Comparison of ENCODE assay signal across 12 cellular contexts in the genomic region with DNA sequence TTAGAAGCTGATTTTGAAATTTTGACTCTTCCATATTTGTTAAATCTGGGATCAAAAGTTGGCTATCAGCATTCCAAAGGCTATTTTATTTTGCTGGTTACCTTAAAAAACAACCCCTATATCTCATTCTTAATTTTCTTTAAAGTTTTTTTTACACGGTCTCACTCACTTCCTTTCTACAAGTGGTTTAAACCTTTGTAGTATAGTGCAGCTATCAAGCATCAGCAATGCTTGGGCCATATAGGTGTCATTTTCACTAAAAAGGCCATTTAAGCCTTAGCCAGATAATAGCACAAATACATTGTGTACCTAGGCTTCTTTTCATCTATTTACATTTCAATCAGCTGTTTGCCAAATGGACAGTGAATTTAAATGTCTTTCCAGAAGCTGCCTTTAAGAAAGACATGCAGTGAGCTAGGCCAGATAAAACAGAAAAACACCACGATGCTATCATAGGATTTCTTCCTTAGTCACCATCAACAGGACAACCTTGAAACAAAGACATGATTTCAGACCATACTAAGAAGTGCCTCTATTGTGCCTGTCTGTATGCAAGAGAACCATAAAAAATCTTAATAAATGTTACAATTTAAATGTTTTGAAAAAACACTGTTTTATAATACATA.
A peak's percentile ranks its signal among the peaks of the same experiment; 100 is the strongest.
DNase-seq lines count a peak whose midpoint lies in the region; ATAC-seq and TF ChIP-seq lines count a peak whose summit lies in the region.
"Had no signal": no experiment of that assay in that cellular context is flagged by ENCODE, and none has a peak within 500 bp of the region (broad histone marks: within the 10 kb centered on the region; RNA-seq: fewer than 3 reads in every experiment).

No MANE protein-coding gene starts in this region.

- intact Hi-C loops in heart left ventricle (cut with DNase I) = no loop called here

- no peaks in the 10 kb centered on the region for H3K9me3 ChIP-seq in heart left ventricle
- H3K9me3 ChIP-seq: HAP-1 had no signal

- no peaks in the 10 kb centered on the region for H3K27me3 ChIP-seq in heart left ventricle
- H3K27me3 ChIP-seq: cardiac muscle cell had no signal

- peak; percentile 16 for DNase-seq in DMS153 treated with DMSO at 0.1 percent for 48 hours (lab: John Stamatoyannopoulos, UW; ENCODE audit: unreplicated experiment)
- DNase-seq in NCI-H69 (lab: John Stamatoyannopoulos, UW) = peak; percentile 84
- peak; percentile 36 for DNase-seq in dermis blood vessel endothelial cell
- DNase-seq in coronary artery (ENCODE audit: low spot score) = no peak
- DNase-seq in EL = no peak
- no peak for DNase-seq in heart left ventricle
- DNase-seq: small intestine had no signal

- H3K27ac ChIP-seq in 22Rv1 = 0 out of 2 replicates have a peak overlapping the region, but pooled peaks have one; percentile 9
- H3K27ac ChIP-seq in coronary artery = no peak overlapping the region
- peak overlapping the region in 1 of 12 donors; percentile 22 for H3K27ac ChIP-seq in heart left ventricle
- H3K27ac ChIP-seq: cardiac muscle cell, KMS-11 had no signal

- H3K4me1 ChIP-seq in heart left ventricle = peaks cover 0 to 69% (median 14%) of the 10 kb centered on the region in 12 donors

- no peak for ATAC-seq in GM19455 (IDR thresholded peaks at IDR 0.05; ENCODE audit: unreplicated experiment)
- ATAC-seq in heart left ventricle = no peak

- TF ChIP-seq CTCF in 22Rv1 (IDR thresholded peaks at IDR 0.05) (no peak), coronary artery (IDR thresholded peaks at IDR 0.05) (no peak), heart left ventricle (IDR thresholded peaks at IDR 0.05) (no peak)

- no peak overlapping the region for H3K4me3 ChIP-seq in coronary artery
- no peak overlapping the region for H3K4me3 ChIP-seq in heart left ventricle
- H3K4me3 ChIP-seq: cardiac muscle cell, HAP-1 had no signal

- 43 to 50% (median 46%) methylated on average over 2 of the region's 2 CpGs for WGBS in heart left ventricle, 4 donors

- H3K36me3 ChIP-seq in heart left ventricle = no peaks in the 10 kb centered on the region
- H3K36me3 ChIP-seq: cardiac muscle cell, HAP-1 had no signal

- no peak for TF ChIP-seq POLR2A in heart left ventricle (IDR thresholded peaks at IDR 0.05)

Comparison
In these comparisons a context has a peak if more than half of its experiments do, and no peak if none do; other contexts are left out.
1. DNase-seq: peak in DMS153 treated with DMSO at 0.1 percent for 48 hours (single experiment), NCI-H69 (single experiment) and dermis blood vessel endothelial cell (single experiment); none in coronary artery (single experiment), EL (single experiment) and heart left ventricle (0 of 5).